ENCODE assay signal across 7 cellular contexts in genomic region chr9:33202552-33203300, GRCh38. TPM values are rescaled to one million over a fixed set of nuclear protein-coding genes. Genes with fewer than 3 reads are reported as not detected.
DNase-seq lines count a peak whose midpoint lies in the region; ATAC-seq and TF ChIP-seq lines count a peak whose summit lies in the region.

No MANE protein-coding gene starts in this region.

- peak overlapping the region; percentile 22 for H3K4me3 Mint-ChIP-seq in stimulated activated memory B cell treated with anti-CD40 and anti-IgM and Interleukin-4, amounts not matched to agents 10 μg/mL and 1 μg/mL and 100 μg/mL, for 72 hours
- no peak overlapping the region for H3K4me3 Mint-ChIP-seq in MCF 10A (ENCODE audit: unreplicated experiment)

- TF ChIP-seq CTCF in fibroblast of pulmonary artery (IDR thresholded peaks at IDR 0.05; ENCODE audit: low read length, missing control alignments) (no peak), MCF 10A (IDR thresholded peaks at IDR 0.05; ENCODE audit: unreplicated experiment) (no peak)

- ATAC-seq in GM19035 (IDR thresholded peaks at IDR 0.05; ENCODE audit: unreplicated experiment) (peak; percentile 99), HG02840 (IDR thresholded peaks at IDR 0.05; ENCODE audit: low FRiP score, unreplicated experiment) (peak; percentile 99)
- ATAC-seq in stimulated activated memory B cell treated with anti-CD40 and anti-IgM and Interleukin-4, amounts not matched to agents 10 μg/mL and 1 μg/mL and 100 μg/mL, for 72 hours, result peak; percentile 100

- no peak overlapping the region for H3K4me3 ChIP-seq in fibroblast of pulmonary artery (replicated peaks; ENCODE audit: low read depth, low read length)

- H3K27ac Mint-ChIP-seq in stimulated activated memory B cell treated with anti-CD40 and anti-IgM and Interleukin-4, amounts not matched to agents 10 μg/mL and 1 μg/mL and 100 μg/mL, for 72 hours, result peak overlapping the region; percentile 50
- no peak overlapping the region for H3K27ac Mint-ChIP-seq in MCF 10A (ENCODE audit: low read depth, unreplicated experiment)

- no TSS peak for BruUV-seq in MCF 10A (replicated peaks; lab: Mats Ljungman, UMichigan)

- no peaks in the 10 kb centered on the region for H3K36me3 Mint-ChIP-seq in stimulated activated memory B cell treated with anti-CD40 and anti-IgM and Interleukin-4, amounts not matched to agents 10 μg/mL and 1 μg/mL and 100 μg/mL, for 72 hours
- no peaks in the 10 kb centered on the region for H3K36me3 Mint-ChIP-seq in MCF 10A (ENCODE audit: insufficient read depth, unreplicated experiment)

- intact Hi-C loops in MCF 10A (cut with micrococcal nuclease), result no loop called here

- H3K27me3 Mint-ChIP-seq in stimulated activated memory B cell treated with anti-CD40 and anti-IgM and Interleukin-4, amounts not matched to agents 10 μg/mL and 1 μg/mL and 100 μg/mL, for 72 hours, result peaks cover 12% of the 10 kb centered on the region
- H3K27me3 Mint-ChIP-seq in MCF 10A (ENCODE audit: insufficient read depth, unreplicated experiment), result peaks cover 10% of the 10 kb centered on the region

- CTCF ChIA-PET in MCF 10A (lab: Yijun Ruan, JAX), result interaction anchor here (0.6 to 1.3 kb wide), 3 partner anchors 9 to 117 kb away, joined by 3 to 4 read pairs (median 3); no protein-coding TSS in a partner anchor

- peaks cover 24% of the 10 kb centered on the region for H3K4me1 Mint-ChIP-seq in stimulated activated memory B cell treated with anti-CD40 and anti-IgM and Interleukin-4, amounts not matched to agents 10 μg/mL and 1 μg/mL and 100 μg/mL, for 72 hours
- no peaks in the 10 kb centered on the region for H3K4me1 Mint-ChIP-seq in MCF 10A (ENCODE audit: insufficient read depth, unreplicated experiment)

- POLR2A ChIA-PET in MCF 10A (lab: Yijun Ruan, JAX), result interaction anchor here (0.6 kb wide), 1 partner anchor 29 kb away, joined by 3 read pairs; no protein-coding TSS in a partner anchor

- DNase-seq in RPMI8226 (peak; percentile 44), fibroblast of pulmonary artery (ENCODE audit: low read depth) (peak; percentile 73), SKM-1 treated with dmso at 0.1 percent for 144 hours (lab: John Stamatoyannopoulos, UW; ENCODE audit: unreplicated experiment) (no peak), MCF 10A (ENCODE audit: unreplicated experiment) (no peak)

- no peaks in the 10 kb centered on the region for H3K9me3 Mint-ChIP-seq in stimulated activated memory B cell treated with anti-CD40 and anti-IgM and Interleukin-4, amounts not matched to agents 10 μg/mL and 1 μg/mL and 100 μg/mL, for 72 hours
- H3K9me3 Mint-ChIP-seq in MCF 10A (ENCODE audit: unreplicated experiment), result no peaks in the 10 kb centered on the region

RNA-seq across cellular contexts. Expression of gene B4GALT1, which starts 35.6 kb away (rescaled TPM):
- 155 and 184 TPM in 2 replicates for total RNA-seq in MCF 10A (2022)

RNA-seq across cellular contexts. Expression of gene SPINK4, which starts 37.2 kb away (rescaled TPM):
- not detected in 2 replicates for total RNA-seq in MCF 10A (2022)

Comparison
In these comparisons a context has a peak if more than half of its experiments do, and no peak if none do; other contexts are left out.
1. DNase-seq: peak in RPMI8226 (single experiment) and fibroblast of pulmonary artery (single experiment); none in SKM-1 treated with dmso at 0.1 percent for 144 hours (single experiment) and MCF 10A (single experiment).
2. Peak in every context shown above with its lines, with median percentiles within 50 percentile points of each other: ATAC-seq.